ENCODE assay signal across 20 cellular contexts in genomic region chr21:44697811-44698734, GRCh38. TPM values are rescaled to one million over a fixed set of nuclear protein-coding genes. Genes with fewer than 3 reads are reported as not detected.
DNase-seq lines count a peak whose midpoint lies in the region; ATAC-seq and TF ChIP-seq lines count a peak whose summit lies in the region.
"Had no signal": no experiment of that assay in that cellular context is flagged by ENCODE, and none has a peak within 500 bp of the region (broad histone marks: within the 10 kb centered on the region; RNA-seq: fewer than 3 reads in every experiment).

No MANE protein-coding gene starts in this region.

- H3K27ac Mint-ChIP-seq in central memory CD8-positive, alpha-beta T cell (ENCODE audit: low read depth) = peak overlapping the region; percentile 33
- H3K27ac Mint-ChIP-seq: activated naive CD8-positive, alpha-beta T cell treated with anti-CD3 and anti-CD28 coated beads, Interleukin-2, amount 50 U/mL, for 24 hours; CD8-positive, alpha-beta T cell had no signal

- H3K27me3 ChIP-seq in vagina = peaks cover 3% of the 10 kb centered on the region

- H3K36me3 Mint-ChIP-seq in central memory CD8-positive, alpha-beta T cell (ENCODE audit: insufficient read depth) = peaks cover 2% of the 10 kb centered on the region
- H3K36me3 Mint-ChIP-seq: CD8-positive, alpha-beta T cell had no signal

- H3K9me3 ChIP-seq in vagina = no peaks in the 10 kb centered on the region
- H3K9me3 ChIP-seq: prostate gland had no signal

- no peak for TF ChIP-seq CTCF in vagina (IDR thresholded peaks at IDR 0.05)

- H3K4me1 ChIP-seq in vagina = no peaks in the 10 kb centered on the region
- H3K4me1 ChIP-seq: prostate gland had no signal

- no peak overlapping the region for H3K4me3 ChIP-seq in vagina
- H3K4me3 ChIP-seq: prostate gland had no signal

- H3K27ac ChIP-seq in vagina = no peak overlapping the region
- H3K27ac ChIP-seq: prostate gland, RWPE1 had no signal

- peaks cover 15% of the 10 kb centered on the region for H3K4me1 Mint-ChIP-seq in central memory CD8-positive, alpha-beta T cell

- H3K27me3 Mint-ChIP-seq in central memory CD8-positive, alpha-beta T cell = peaks cover 72% of the 10 kb centered on the region

- H3K36me3 ChIP-seq in vagina = no peaks in the 10 kb centered on the region
- H3K36me3 ChIP-seq: prostate gland had no signal

- intact Hi-C loops in vagina (cut with DNase I) = no loop called here

- no peaks in the 10 kb centered on the region for H3K9me3 Mint-ChIP-seq in central memory CD8-positive, alpha-beta T cell

- TF ChIP-seq POLR2A in vagina (IDR thresholded peaks at IDR 0.05) = no peak

- peak; percentile 50 for DNase-seq in activated effector memory CD4-positive, alpha-beta T cell treated with anti-CD3 and anti-CD28 coated beads, Interleukin-2, amount 50 U/mL, for 16 hours
- DNase-seq in activated effector memory CD4-positive, alpha-beta T cell treated with Interleukin-2 at 50 U/mL for 16 hours = no peak
- no peak for DNase-seq in central memory CD8-positive, alpha-beta T cell (ENCODE audit: low spot score in 2 of 2)
- peak; percentile 83 for DNase-seq in mesenteric fat pad (ENCODE audit: low spot score)
- DNase-seq in vagina (ENCODE audit: extremely low spot score in 2 of 2) = peak; percentile 76 to 89
- no peak for DNase-seq in activated naive CD4-positive, alpha-beta T cell treated with Interleukin-2 at 50 U/mL for 16 hours
- DNase-seq: activated naive CD8-positive, alpha-beta T cell treated with anti-CD3 and anti-CD28 coated beads, Interleukin-2, amount 50 U/mL, for 24 hours; GDM1; MM.1S; NCI-H774 had no signal

- no peak for ATAC-seq in central memory CD8-positive, alpha-beta T cell (replicated peaks; ENCODE audit: extremely low read depth, poor library complexity, severe bottlenecking)
- ATAC-seq in HG02588 (IDR thresholded peaks at IDR 0.05; ENCODE audit: unreplicated experiment) (no peak), GM21526 (IDR thresholded peaks at IDR 0.05; ENCODE audit: low FRiP score, unreplicated experiment) (no peak)
- ATAC-seq: activated naive CD8-positive, alpha-beta T cell treated with anti-CD3 and anti-CD28 coated beads, Interleukin-2, amount 50 U/mL, for 24 hours; CD8-positive, alpha-beta T cell had no signal

- no peak overlapping the region for H3K4me3 Mint-ChIP-seq in central memory CD8-positive, alpha-beta T cell
- H3K4me3 Mint-ChIP-seq: activated naive CD8-positive, alpha-beta T cell treated with anti-CD3 and anti-CD28 coated beads, Interleukin-2, amount 50 U/mL, for 24 hours; CD8-positive, alpha-beta T cell had no signal

RNA-seq across cellular contexts. Expression of gene KRTAP10-12, which starts 1.1 kb away (rescaled TPM):
- total RNA-seq in mesenteric fat pad (not detected), vagina (not detected)
- total RNA-seq: CD8-positive, alpha-beta T cell; epithelial cell of proximal tubule; glomerular endothelial cell; HT1080; prostate gland; T-helper 1 cell treated with Interleukin-12 subunit alpha and Interleukin-12 subunit beta and Interleukin-4 antibody, amounts not matched to agents 30 ng/mL and 1 ng/mL, for 36 hours; temporal lobe had no signal

RNA-seq across cellular contexts. Expression of gene TSPEAR, which starts 13.3 kb away (rescaled TPM):
- total RNA-seq in mesenteric fat pad = not detected
- total RNA-seq in vagina = not detected
- total RNA-seq: CD8-positive, alpha-beta T cell; epithelial cell of proximal tubule; HT1080; T-helper 1 cell treated with Interleukin-12 subunit alpha and Interleukin-12 subunit beta and Interleukin-4 antibody, amounts not matched to agents 30 ng/mL and 1 ng/mL, for 36 hours; temporal lobe had no signal

RNA-seq across cellular contexts. Expression of gene KRTAP12-1, which starts 16.1 kb away (rescaled TPM):
- not detected for total RNA-seq in mesenteric fat pad
- total RNA-seq in vagina = not detected
- total RNA-seq: CD8-positive, alpha-beta T cell; epithelial cell of proximal tubule; glomerular endothelial cell; HT1080; prostate gland; T-helper 1 cell treated with Interleukin-12 subunit alpha and Interleukin-12 subunit beta and Interleukin-4 antibody, amounts not matched to agents 30 ng/mL and 1 ng/mL, for 36 hours; temporal lobe had no signal

RNA-seq across cellular contexts. Expression of gene KRTAP12-2, which starts 31.3 kb away (rescaled TPM):
- total RNA-seq in mesenteric fat pad = not detected
- total RNA-seq in vagina = not detected
- total RNA-seq: CD8-positive, alpha-beta T cell; epithelial cell of proximal tubule; glomerular endothelial cell; HT1080; prostate gland; T-helper 1 cell treated with Interleukin-12 subunit alpha and Interleukin-12 subunit beta and Interleukin-4 antibody, amounts not matched to agents 30 ng/mL and 1 ng/mL, for 36 hours; temporal lobe had no signal

RNA-seq across cellular contexts. Expression of gene KRTAP12-3, which starts 40.3 kb away (rescaled TPM):
- total RNA-seq in mesenteric fat pad = not detected
- total RNA-seq in vagina = not detected
- total RNA-seq: epithelial cell of proximal tubule; glomerular endothelial cell; HT1080; prostate gland; T-helper 1 cell treated with Interleukin-12 subunit alpha and Interleukin-12 subunit beta and Interleukin-4 antibody, amounts not matched to agents 30 ng/mL and 1 ng/mL, for 36 hours; temporal lobe had no signal

Comparison
In these comparisons a context has a peak if more than half of its experiments do, and no peak if none do; other contexts are left out.
1. DNase-seq: peak in activated effector memory CD4-positive, alpha-beta T cell treated with anti-CD3 and anti-CD28 coated beads, Interleukin-2, amount 50 U/mL, for 16 hours (single experiment), mesenteric fat pad (single experiment) and vagina (2 of 2); none in activated effector memory CD4-positive, alpha-beta T cell treated with Interleukin-2 at 50 U/mL for 16 hours (single experiment), central memory CD8-positive, alpha-beta T cell (0 of 2) and activated naive CD4-positive, alpha-beta T cell treated with Interleukin-2 at 50 U/mL for 16 hours (single experiment).